Comparison of ENCODE assay signal across 13 cellular contexts in genomic region chr12:2967651-2968050, GRCh38. TPM values are rescaled to one million over a fixed set of nuclear protein-coding genes. Genes with fewer than 3 reads are reported as not detected.
A peak's percentile ranks its signal among the peaks of the same experiment; 100 is the strongest.
DNase-seq lines count a peak whose midpoint lies in the region; ATAC-seq and TF ChIP-seq lines count a peak whose summit lies in the region.
"Had no signal": no experiment of that assay in that cellular context is flagged by ENCODE, and none has a peak within 500 bp of the region (broad histone marks: within the 10 kb centered on the region; RNA-seq: fewer than 3 reads in every experiment).

No MANE protein-coding gene starts in this region.

- H3K27ac Mint-ChIP-seq in GM23338 (peak overlapping the region; percentile 80), WTC11 (peak overlapping the region; percentile 95)
- H3K27ac Mint-ChIP-seq: CD4-positive, CD25-positive, alpha-beta regulatory T cell had no signal

- H3K4me1 ChIP-seq in GM23338 (ENCODE audit: insufficient read depth), result peaks cover 32% of the 10 kb centered on the region
- H3K4me1 ChIP-seq in mesenchymal stem cell (ENCODE audit: control insufficient read depth, insufficient read depth, low read depth, low read length), result peaks cover 20% of the 10 kb centered on the region
- H3K4me1 ChIP-seq in transverse colon, result peaks cover 0 to 5% (median 0%) of the 10 kb centered on the region in 4 donors
- H3K4me1 ChIP-seq in thyroid gland, result peaks cover 0 to 8% of the 10 kb centered on the region in 2 donors
- H3K4me1 ChIP-seq: HAP-1 had no signal

- H3K36me3 Mint-ChIP-seq in GM23338 (ENCODE audit: low read depth) (peaks cover 69% of the 10 kb centered on the region), WTC11 (peaks cover 41% of the 10 kb centered on the region)
- H3K36me3 Mint-ChIP-seq: CD4-positive, CD25-positive, alpha-beta regulatory T cell had no signal

- H3K27me3 Mint-ChIP-seq in GM23338 (ENCODE audit: insufficient read depth, low read depth, poor library complexity), result peaks cover 5% of the 10 kb centered on the region
- H3K27me3 Mint-ChIP-seq in WTC11 (ENCODE audit: low read depth), result no peaks in the 10 kb centered on the region

- no peaks in the 10 kb centered on the region for H3K9me2 ChIP-seq in GM23338 (ENCODE audit: insufficient read depth)

- H2BK15ac ChIP-seq in mesenchymal stem cell (ENCODE audit: low read depth, poor library complexity, severe bottlenecking), result no peak overlapping the region

- H2AFZ ChIP-seq in GM23338 (no peak overlapping the region), mesenchymal stem cell (ENCODE audit: low read depth, low read length) (no peak overlapping the region)

- no peak overlapping the region for H3K4me3 Mint-ChIP-seq in GM23338
- no peak overlapping the region for H3K4me3 Mint-ChIP-seq in WTC11
- H3K4me3 Mint-ChIP-seq: CD4-positive, CD25-positive, alpha-beta regulatory T cell had no signal

- 100% methylated on average over 1 of the region's 2 CpGs for WGBS in mesenchymal stem cell
- 76 to 80% methylated on average over 2 of the region's 2 CpGs for WGBS in transverse colon (ENCODE audit: low coverage in 1 of 2), 2 donors
- WGBS in thyroid gland, 2 donors, result 89 to 91% methylated on average over 2 of the region's 2 CpGs

- H3K9me3 Mint-ChIP-seq in GM23338 (no peaks in the 10 kb centered on the region), WTC11 (no peaks in the 10 kb centered on the region)

- CTCF ChIA-PET in WTC11 (lab: Charles Lee), result interaction anchor here (1.0 to 1.4 kb wide), 3 partner anchors 33 to 106 kb away, joined by 3 read pairs; no protein-coding TSS in a partner anchor

- in situ Hi-C loops in transverse colon (cut with MboI; ENCODE audit: low pct_ligation_motif_present in 1 of 4, low pct_unique_long_range_greater_than_20kb in 1 of 4, low sequenced_read_pairs in 3 of 4), result no loop called here

- H3K4me1 Mint-ChIP-seq in GM23338 (peaks cover 33% of the 10 kb centered on the region), WTC11 (peaks cover 36% of the 10 kb centered on the region)
- H3K4me1 Mint-ChIP-seq: CD4-positive, CD25-positive, alpha-beta regulatory T cell had no signal

- no peak for DNase-seq in GM23338 (ENCODE audit: low spot score)
- DNase-seq in WTC11 (ENCODE audit: low spot score), result no peak
- no peak for DNase-seq in mesenchymal stem cell
- peak; percentile 33 for DNase-seq in transverse colon
- no peak for DNase-seq in thyroid gland
- no peak for DNase-seq in DMS153 treated with DMSO at 0.1 percent for 48 hours (lab: John Stamatoyannopoulos, UW; ENCODE audit: unreplicated experiment)
- DNase-seq in NCI-H345 treated with DMSO at 0.1 percent for 48 hours (lab: John Stamatoyannopoulos, UW; ENCODE audit: unreplicated experiment), result no peak
- DNase-seq: ACHN; Calu3; CD4-positive, CD25-positive, alpha-beta regulatory T cell; GF-D8 had no signal

- H4K8ac ChIP-seq in mesenchymal stem cell (ENCODE audit: low read length), result peak overlapping the region; percentile 43

- H3F3A ChIP-seq in GM23338 (replicated peaks; ENCODE audit: low read depth), result peaks cover 29% of the 10 kb centered on the region

- H3K79me2 ChIP-seq in GM23338 (replicated peaks; ENCODE audit: insufficient read depth), result peaks cover 99% of the 10 kb centered on the region

- H3K27me3 ChIP-seq in GM23338 (ENCODE audit: insufficient read depth) (no peaks in the 10 kb centered on the region), mesenchymal stem cell (ENCODE audit: control insufficient read depth in 1 of 2, insufficient read depth in 1 of 2, low read length in 2 of 2) (no peaks in the 10 kb centered on the region), transverse colon (no peaks in the 10 kb centered on the region), thyroid gland (no peaks in the 10 kb centered on the region)
- H3K27me3 ChIP-seq: BLaER1 treated with 17β-estradiol and CSF1 and Interleukin-3, amounts not matched to agents 10 nM and 100 nM had no signal

- H3K14ac ChIP-seq in mesenchymal stem cell (ENCODE audit: low read length in 2 of 2), result no peak overlapping the region

- no peak for TF ChIP-seq EP300 in transverse colon (IDR thresholded peaks at IDR 0.05; ENCODE audit: low read depth)

- no peak overlapping the region for H2BK12ac ChIP-seq in mesenchymal stem cell (ENCODE audit: low read length in 2 of 2)

- H3K9ac ChIP-seq in mesenchymal stem cell (ENCODE audit: low read length), result no peak overlapping the region
- H3K9ac ChIP-seq: BLaER1 treated with 17β-estradiol and CSF1 and Interleukin-3, amounts not matched to agents 10 nM and 100 nM had no signal

- peaks cover 27% of the 10 kb centered on the region for H3K36me3 ChIP-seq in GM23338 (ENCODE audit: insufficient read depth)
- H3K36me3 ChIP-seq in mesenchymal stem cell (ENCODE audit: control insufficient read depth in 1 of 2, insufficient read depth in 2 of 2, low read depth in 1 of 2, low read length in 2 of 2), result peaks cover 0 to 10% of the 10 kb centered on the region in 2 experiments
- H3K36me3 ChIP-seq in transverse colon, result no peaks in the 10 kb centered on the region
- no peaks in the 10 kb centered on the region for H3K36me3 ChIP-seq in thyroid gland

- H2BK5ac ChIP-seq in mesenchymal stem cell (ENCODE audit: low read depth, low read length, poor library complexity, severe bottlenecking), result no peak overlapping the region

- H2BK120ac ChIP-seq in mesenchymal stem cell (ENCODE audit: low read depth, low read length), result no peak overlapping the region

- intact Hi-C loops in transverse colon (cut with DNase I; ENCODE audit: low total_unique reads), result no loop called here
- intact Hi-C loops in thyroid gland (cut with DNase I), result no loop called here

- no peak overlapping the region for H3K23ac ChIP-seq in mesenchymal stem cell (ENCODE audit: low read length in 2 of 2)

- peaks cover 34% of the 10 kb centered on the region for H4K20me1 ChIP-seq in GM23338 (replicated peaks; ENCODE audit: insufficient read depth)

- H3K4ac ChIP-seq in mesenchymal stem cell (ENCODE audit: low read depth in 1 of 2, low read length in 2 of 2), result no peak overlapping the region

- no peak overlapping the region for H3K4me3 ChIP-seq in GM23338
- no peak overlapping the region for H3K4me3 ChIP-seq in mesenchymal stem cell (ENCODE audit: insufficient read depth in 1 of 2, low read depth in 1 of 2, low read length in 2 of 2)
- H3K4me3 ChIP-seq in transverse colon, result no peak overlapping the region
- no peak overlapping the region for H3K4me3 ChIP-seq in thyroid gland (replicated peaks in 1 of 3)
- H3K4me3 ChIP-seq: BLaER1 treated with 17β-estradiol and CSF1 and Interleukin-3, amounts not matched to agents 10 nM and 100 nM; HAP-1 had no signal

- H3K18ac ChIP-seq in mesenchymal stem cell (ENCODE audit: low read depth in 1 of 2, low read length in 2 of 2), result no peak overlapping the region

- H3K4me2 ChIP-seq in GM23338 (no peak overlapping the region), mesenchymal stem cell (ENCODE audit: low read length, poor library complexity, severe bottlenecking) (no peak overlapping the region)
- H3K4me2 ChIP-seq: BLaER1 treated with 17β-estradiol and CSF1 and Interleukin-3, amounts not matched to agents 10 nM and 100 nM had no signal

- ATAC-seq in GM23338, result no peak
- no peak for ATAC-seq in WTC11

- H3K9me3 ChIP-seq in mesenchymal stem cell (ENCODE audit: control insufficient read depth, low read length) (no peaks in the 10 kb centered on the region), transverse colon (no peaks in the 10 kb centered on the region), thyroid gland (no peaks in the 10 kb centered on the region)
- H3K9me3 ChIP-seq: BLaER1 treated with 17β-estradiol and CSF1 and Interleukin-3, amounts not matched to agents 10 nM and 100 nM; HAP-1 had no signal

- no peak overlapping the region for H4K91ac ChIP-seq in mesenchymal stem cell (ENCODE audit: low read length)

- TF ChIP-seq POLR2A in transverse colon (IDR thresholded peaks at IDR 0.05) (no peak), thyroid gland (IDR thresholded peaks at IDR 0.05) (no peak)

- H2AK5ac ChIP-seq in mesenchymal stem cell (ENCODE audit: low read length, severe bottlenecking), result no peak overlapping the region

- peaks cover 32% of the 10 kb centered on the region for H3K79me1 ChIP-seq in mesenchymal stem cell (replicated peaks; ENCODE audit: low read length, poor library complexity, severe bottlenecking)

- H3K27ac ChIP-seq in GM23338 (ENCODE audit: low read depth) (peak overlapping the region; percentile 83; the same call in 1 of the 2 replicates), mesenchymal stem cell (ENCODE audit: low read length, poor library complexity, severe bottlenecking) (no peak overlapping the region), transverse colon (no peak overlapping the region), thyroid gland (no peak overlapping the region)
- H3K27ac ChIP-seq: BLaER1 treated with 17β-estradiol and CSF1 and Interleukin-3, amounts not matched to agents 10 nM and 100 nM had no signal

- POLR2A ChIA-PET in WTC11 (lab: Charles Lee), result interaction anchor here (0.7 kb wide), 1 partner anchor 572 kb away, joined by 7 read pairs; no protein-coding TSS in a partner anchor

- TF ChIP-seq CTCF in GM23338 (conservative IDR thresholded peaks at IDR 0.05; ENCODE audit: low read depth in 2 of 2) (no peak), WTC11 (IDR thresholded peaks at IDR 0.05) (no peak), transverse colon (IDR thresholded peaks at IDR 0.05) (no peak), thyroid gland (IDR thresholded peaks at IDR 0.05) (no peak)

TF ChIP-seq in GM23338, 12 proteins besides CTCF, POLR2A, EP300 and RAD21 (continues in another document):
- TF ChIP-seq EZH2phosphoT487 (IDR thresholded peaks at IDR 0.05; ENCODE audit: unreplicated experiment), result no peak
- TF ChIP-seq JUNB (IDR thresholded peaks at IDR 0.05; ENCODE audit: unreplicated experiment), result no peak

TF ChIP-seq in WTC11, 78 proteins besides CTCF, POLR2A, EP300 and RAD21 (continues in another document):
- TF ChIP-seq E2F4 (CRISPR knock-in tag; IDR thresholded peaks at IDR 0.05; ENCODE audit: borderline replicate concordance, low read depth), result no peak
- TF ChIP-seq TP53 (CRISPR knock-in tag; IDR thresholded peaks at IDR 0.05), result no peak
- TF ChIP-seq TCF7 (CRISPR knock-in tag; IDR thresholded peaks at IDR 0.05; ENCODE audit: low read depth), result no peak

RNA-seq across cellular contexts. Expression of gene TEAD4, which starts 8.5 kb away (rescaled TPM):
- total RNA-seq in GM23338 (2014; rRNA removed; shearing (Covaris generic)), result 137 and 145 TPM in 2 replicates
- 56.0 and 68.1 TPM in 2 replicates for polyA plus RNA-seq in GM23338 (2016; fragmentation: Nextera tagmentation; extraction: Ambion mirVana)
- total RNA-seq in WTC11 (2021) (75.8 to 96.8 TPM (median 78.2 TPM) in 3 replicates), transverse colon (10 to 100 TPM in 1 of 4 donors, 1 to 10 TPM in 3; 4.2 to 29.7 (median 6.3) TPM), thyroid gland (10 to 100 TPM; 28.5 to 50.9 (median 37.0) TPM)
- 16.1 TPM for polyA plus RNA-seq in mesenchymal stem cell (2013, experiment 1 of 2)
- polyA plus RNA-seq in mesenchymal stem cell (2013, experiment 2 of 2), result 16.1 TPM
- total RNA-seq: CD4-positive, CD25-positive, alpha-beta regulatory T cell had no signal
- polyA plus RNA-seq: CD4-positive, CD25-positive, alpha-beta regulatory T cell had no signal
